8 cellular contexts compared by ENCODE assay signal in genomic region chr14:103385153-103385993, GRCh38. TPM values are rescaled to one million over a fixed set of nuclear protein-coding genes. Genes with fewer than 3 reads are reported as not detected.
DNase-seq lines count a peak whose midpoint lies in the region; ATAC-seq, FAIRE-seq and TF ChIP-seq lines count a peak whose summit lies in the region.

TSS of gene MARK3 (plus strand) at chr14:103385415. CDS start at chr14:103386030, 615 bp downstream.

- POLR2A ChIA-PET in BJ (lab: Charles Lee): interaction anchor here (0.7 kb wide), 1 partner anchor 52 kb away, joined by 3 read pairs; the partner anchor contains the start of gene EIF5
- POLR2A ChIA-PET in activated CD4-positive, alpha-beta T cell treated with anti-CD3 and anti-CD28 coated beads for 36 hours (lab: Charles Lee): interaction anchor here (1.2 kb wide), 1 partner anchor 52 kb away, joined by 3 read pairs; the partner anchor contains the start of gene EIF5

- peaks cover 11% of the 10 kb centered on the region for H3K36me3 Mint-ChIP-seq in activated CD4-positive, alpha-beta T cell treated with anti-CD3 and anti-CD28 coated beads for 36 hours (ENCODE audit: low read depth)

- H3K4me1 Mint-ChIP-seq in activated CD4-positive, alpha-beta T cell treated with anti-CD3 and anti-CD28 coated beads for 36 hours: peaks cover 33% of the 10 kb centered on the region

- peak within 1 kb of the TSS; percentile 98 for H3K27ac Mint-ChIP-seq in activated CD4-positive, alpha-beta T cell treated with anti-CD3 and anti-CD28 coated beads for 36 hours

- peak; percentile 14; the same call in 1 of the 2 replicates for TF ChIP-seq CTCF in BJ (IDR thresholded peaks at IDR 0.05; ENCODE audit: insufficient read depth, low read depth, low read length)
- TF ChIP-seq CTCF in choroid plexus epithelial cell (conservative IDR thresholded peaks at IDR 0.05; ENCODE audit: low read depth, low read length): peak; percentile 18
- no peak for TF ChIP-seq CTCF in kidney epithelial cell (IDR thresholded peaks at IDR 0.05; ENCODE audit: insufficient read depth, low read length, poor library complexity, severe bottlenecking)

- H3K27me3 ChIP-seq in BJ (ENCODE audit: control insufficient read depth, insufficient read depth, low read length) (no peaks in the 10 kb centered on the region), kidney epithelial cell (ENCODE audit: control insufficient read depth, insufficient read depth, low read length) (no peaks in the 10 kb centered on the region)

- no peaks in the 10 kb centered on the region; the same call in 1 of the 2 replicates for H3K36me3 ChIP-seq in BJ (ENCODE audit: control insufficient read depth, insufficient read depth, low read length)
- H3K36me3 ChIP-seq in kidney epithelial cell (ENCODE audit: control insufficient read depth, insufficient read depth, low read length): no peaks in the 10 kb centered on the region

- no peaks in the 10 kb centered on the region for H3K27me3 Mint-ChIP-seq in activated CD4-positive, alpha-beta T cell treated with anti-CD3 and anti-CD28 coated beads for 36 hours

- H3K4me3 ChIP-seq in BJ (ENCODE audit: low read depth, low read length) (peak within 1 kb of the TSS; percentile 94), choroid plexus epithelial cell (ENCODE audit: low read depth, low read length) (peak within 1 kb of the TSS; percentile 75), kidney epithelial cell (ENCODE audit: low read depth, low read length) (peak within 1 kb of the TSS; percentile 87)

- ATAC-seq in HG03457 (IDR thresholded peaks at IDR 0.05; ENCODE audit: unreplicated experiment): peak; percentile 89
- ATAC-seq in activated CD4-positive, alpha-beta T cell treated with anti-CD3 and anti-CD28 coated beads for 36 hours: peak; percentile 93

- FAIRE-seq in GM19239 (lab: Jason Lieb, UNC): peak; percentile 96

- no peaks in the 10 kb centered on the region for H3K9me3 Mint-ChIP-seq in activated CD4-positive, alpha-beta T cell treated with anti-CD3 and anti-CD28 coated beads for 36 hours (ENCODE audit: low read depth)

- CTCF ChIA-PET in BJ (lab: Yijun Ruan, JAX): interaction anchor here (1.5 kb wide), 1 partner anchor 9 kb away, joined by 3 read pairs; no protein-coding TSS in a partner anchor
- CTCF ChIA-PET in activated CD4-positive, alpha-beta T cell treated with anti-CD3 and anti-CD28 coated beads for 36 hours (lab: Charles Lee): interaction anchor here (0.6 to 1.5 kb wide), 4 partner anchors 8 to 93 kb away, joined by 3 to 7 read pairs (median 3); partner anchors contain the start of gene EIF5

- intact Hi-C loops in activated CD4-positive, alpha-beta T cell treated with anti-CD3 and anti-CD28 coated beads for 36 hours (cut with DNase I, micrococcal nuclease): loop anchor here (1.0 to 10.0 kb wide), 8 partner anchors 37 to 793 kb away; partner anchors contain the start of genes EIF5 (in 2 of the 2), BAG5 (in 1 of the 2), COA8 (in 1 of the 2) and KLC1 (in 1 of the 2)

- H3K4me3 Mint-ChIP-seq in activated CD4-positive, alpha-beta T cell treated with anti-CD3 and anti-CD28 coated beads for 36 hours: peak within 1 kb of the TSS; percentile 99

- DNase-seq in BJ (ENCODE audit: low read depth) (peak; percentile 67), GM19239 (ENCODE audit: insufficient read length, low spot score) (peak; percentile 95), NCI-H524 (lab: John Stamatoyannopoulos, UW) (peak; percentile 99), choroid plexus epithelial cell (ENCODE audit: low read depth) (peak; percentile 98), kidney epithelial cell (ENCODE audit: low read depth) (peak; percentile 86)
- DNase-seq in activated CD4-positive, alpha-beta T cell treated with anti-CD3 and anti-CD28 coated beads for 36 hours: peak; percentile 98
- DNase-seq in stimulated activated CD4-positive, alpha-beta T cell treated with anti-CD3 and anti-CD28 coated beads, Interleukin-15, amount 100 ng/mL, for 48 hours (ENCODE audit: low read depth in 2 of 2): peak; percentile 96 to 97

RNA-seq across cellular contexts. Expression of gene MARK3, which starts in this region (rescaled TPM):
- 73.9 and 87.0 TPM in 2 replicates for polyA plus RNA-seq in BJ (2011; rRNA removed)
- 49.9 and 62.6 TPM in 2 replicates for polyA minus RNA-seq in BJ (2011; rRNA and poly(A)+ RNA removed)
- 10 to 100 TPM; 57.3 to 64.9 TPM for total RNA-seq in activated CD4-positive, alpha-beta T cell treated with anti-CD3 and anti-CD28 coated beads for 36 hours
- 64.4 and 74.1 TPM in 2 replicates for total RNA-seq in kidney epithelial cell

Comparison
In these comparisons a context has a peak if more than half of its experiments do, and no peak if none do; other contexts are left out.
1. Peak in every context shown above with its lines: DNase-seq, ATAC-seq and H3K4me3 ChIP-seq.